Comparison of ENCODE assay signal across 8 cellular contexts in the genomic region with DNA sequence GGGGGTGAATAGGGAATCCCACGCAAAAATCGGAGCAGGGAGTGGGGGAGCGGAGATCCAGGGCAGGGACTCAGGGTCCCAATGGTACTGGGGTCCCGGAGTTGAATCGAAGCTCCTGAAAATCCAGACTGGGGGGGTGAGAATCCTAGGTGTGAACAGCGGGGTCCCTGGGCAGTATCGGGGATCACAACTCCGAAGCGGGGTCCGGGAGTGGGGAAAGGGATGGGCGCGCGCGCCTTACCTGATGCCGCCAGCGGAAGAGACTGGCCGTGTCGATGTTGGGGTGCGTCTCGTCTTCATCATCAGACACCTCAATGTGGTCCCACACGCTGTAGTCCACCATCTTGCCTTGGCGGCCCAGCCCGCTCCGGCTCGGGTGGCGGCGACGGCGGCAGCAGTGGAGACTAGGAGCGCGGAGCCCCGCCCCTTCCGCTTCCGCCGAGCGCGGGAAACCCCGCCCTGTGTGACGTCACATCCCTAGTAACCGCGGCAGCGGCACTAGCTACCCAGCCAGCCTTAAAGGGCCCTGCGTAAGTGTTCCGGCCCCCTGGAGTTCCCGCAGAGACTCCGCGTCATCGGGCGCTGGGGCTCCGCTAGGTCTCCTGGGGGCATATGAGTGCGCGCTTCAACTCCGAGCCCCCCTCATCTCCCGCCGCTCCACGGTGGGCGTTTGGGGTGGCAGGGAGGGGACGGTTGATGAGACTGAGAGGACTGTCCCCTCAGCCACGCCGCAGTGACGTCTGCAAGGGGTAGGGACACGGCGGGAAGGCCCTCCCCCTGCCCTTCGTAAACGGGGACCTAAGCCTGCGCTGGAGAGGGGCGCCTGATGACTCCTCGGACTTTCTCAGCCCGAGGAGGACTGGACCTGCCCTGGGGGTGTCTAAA.
DNase-seq lines count a peak whose midpoint lies in the region; ATAC-seq and TF ChIP-seq lines count a peak whose summit lies in the region.

A gene (minus strand): TSS at position 406 of the 885 bp plus-strand sequence. CDS start 63 bp downstream, at position 343.

- TF ChIP-seq EP300 in Ishikawa (IDR thresholded peaks at IDR 0.05; ENCODE audit: borderline replicate concordance), result 0 out of 2 replicates have a peak, but pooled peaks have one; percentile 41

- peak within 1 kb of the TSS; percentile 80 to 86 for H3K9ac ChIP-seq in mucosa of rectum (ENCODE audit: low read depth in 1 of 2, low read length in 2 of 2)

- no peaks in the 10 kb centered on the region for H3K9me3 ChIP-seq in mucosa of rectum (ENCODE audit: control insufficient read depth in 2 of 2, low read length in 2 of 2)

- DNase-seq in DMS 273 treated with DMSO at 0.1 percent for 48 hours (lab: John Stamatoyannopoulos, UW) (peak; percentile 84), OCI-M2 (lab: John Stamatoyannopoulos, UW; ENCODE audit: unreplicated experiment) (peak; percentile 100), activated T-cell treated with anti-CD3 and anti-CD28 coated beads for 4 hours (peak; percentile 98), epithelial cell of prostate (ENCODE audit: low read depth, low spot score) (peak; percentile 72)
- peak; percentile 96 to 98 for DNase-seq in stimulated activated CD8-positive, alpha-beta memory T cell treated with anti-CD3 and anti-CD28 coated beads, Interleukin-4, amount 100 ng/mL, for 4 hours (ENCODE audit: low read depth in 2 of 2, low spot score in 1 of 2)

- H3K36me3 ChIP-seq in mucosa of rectum (ENCODE audit: control insufficient read depth in 2 of 2, insufficient read depth in 2 of 2, low read length in 2 of 2), result peaks cover 4 to 8% of the 10 kb centered on the region in 2 donors

- peaks cover 11 to 12% of the 10 kb centered on the region in 2 donors for H3K27me3 ChIP-seq in mucosa of rectum (ENCODE audit: control insufficient read depth in 2 of 2, insufficient read depth in 2 of 2, low read length in 2 of 2)

- peaks cover 23 to 28% of the 10 kb centered on the region in 2 donors for H3K4me1 ChIP-seq in mucosa of rectum (ENCODE audit: control insufficient read depth in 2 of 2, insufficient read depth in 2 of 2, low read length in 2 of 2)

- peak within 1 kb of the TSS; percentile 73 for H3K27ac ChIP-seq in epithelial cell of prostate
- H3K27ac ChIP-seq in mucosa of rectum (ENCODE audit: low read depth in 2 of 2, low read length in 2 of 2), result peak within 1 kb of the TSS; percentile 74 to 81

- no peak for TF ChIP-seq RAD21 in Ishikawa (IDR thresholded peaks at IDR 0.05; ENCODE audit: low read depth)

- peak within 1 kb of the TSS; percentile 84 to 100 for H3K4me3 ChIP-seq in mucosa of rectum (ENCODE audit: low read length in 2 of 2)

- peak; percentile 74 for ATAC-seq in GM21529 (IDR thresholded peaks at IDR 0.05; ENCODE audit: unreplicated experiment)

TF ChIP-seq in Ishikawa, 13 proteins besides CTCF, POLR2A, EP300 and RAD21:
- TF ChIP-seq TAF1 (IDR thresholded peaks at IDR 0.05; ENCODE audit: low read depth) (peak; percentile 91), YY1 (IDR thresholded peaks at IDR 0.05; ENCODE audit: low read depth) (peak; percentile 88), TEAD4 (IDR thresholded peaks at IDR 0.05) (no peak), CREB1 (IDR thresholded peaks at IDR 0.05; ENCODE audit: low read depth) (peak; percentile 80), NFIC (IDR thresholded peaks at IDR 0.05) (0 out of 2 replicates have a peak, but pooled peaks have one; percentile 25), FOXM1 (IDR thresholded peaks at IDR 0.05; ENCODE audit: borderline replicate concordance, low read depth) (no peak), EGR1 (IDR thresholded peaks at IDR 0.05) (no peak), TCF12 (IDR thresholded peaks at IDR 0.05; ENCODE audit: low read depth) (no peak), CEBPB (IDR thresholded peaks at IDR 0.05) (no peak), ZBTB7A (IDR thresholded peaks at IDR 0.05; ENCODE audit: low read depth) (no peak)
- TF ChIP-seq, protein P1, sequence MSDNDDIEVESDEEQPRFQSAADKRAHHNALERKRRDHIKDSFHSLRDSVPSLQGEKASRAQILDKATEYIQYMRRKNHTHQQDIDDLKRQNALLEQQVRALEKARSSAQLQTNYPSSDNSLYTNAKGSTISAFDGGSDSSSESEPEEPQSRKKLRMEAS (IDR thresholded peaks at IDR 0.05), result peak; percentile 61; the same call in 1 of the 2 replicates
- TF ChIP-seq, protein P2, sequence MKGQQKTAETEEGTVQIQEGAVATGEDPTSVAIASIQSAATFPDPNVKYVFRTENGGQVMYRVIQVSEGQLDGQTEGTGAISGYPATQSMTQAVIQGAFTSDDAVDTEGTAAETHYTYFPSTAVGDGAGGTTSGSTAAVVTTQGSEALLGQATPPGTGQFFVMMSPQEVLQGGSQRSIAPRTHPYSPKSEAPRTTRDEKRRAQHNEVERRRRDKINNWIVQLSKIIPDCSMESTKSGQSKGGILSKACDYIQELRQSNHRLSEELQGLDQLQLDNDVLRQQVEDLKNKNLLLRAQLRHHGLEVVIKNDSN (IDR thresholded peaks at IDR 0.05), result 0 out of 2 replicates have a peak, but pooled peaks have one; percentile 30
- TF ChIP-seq, protein P3, sequence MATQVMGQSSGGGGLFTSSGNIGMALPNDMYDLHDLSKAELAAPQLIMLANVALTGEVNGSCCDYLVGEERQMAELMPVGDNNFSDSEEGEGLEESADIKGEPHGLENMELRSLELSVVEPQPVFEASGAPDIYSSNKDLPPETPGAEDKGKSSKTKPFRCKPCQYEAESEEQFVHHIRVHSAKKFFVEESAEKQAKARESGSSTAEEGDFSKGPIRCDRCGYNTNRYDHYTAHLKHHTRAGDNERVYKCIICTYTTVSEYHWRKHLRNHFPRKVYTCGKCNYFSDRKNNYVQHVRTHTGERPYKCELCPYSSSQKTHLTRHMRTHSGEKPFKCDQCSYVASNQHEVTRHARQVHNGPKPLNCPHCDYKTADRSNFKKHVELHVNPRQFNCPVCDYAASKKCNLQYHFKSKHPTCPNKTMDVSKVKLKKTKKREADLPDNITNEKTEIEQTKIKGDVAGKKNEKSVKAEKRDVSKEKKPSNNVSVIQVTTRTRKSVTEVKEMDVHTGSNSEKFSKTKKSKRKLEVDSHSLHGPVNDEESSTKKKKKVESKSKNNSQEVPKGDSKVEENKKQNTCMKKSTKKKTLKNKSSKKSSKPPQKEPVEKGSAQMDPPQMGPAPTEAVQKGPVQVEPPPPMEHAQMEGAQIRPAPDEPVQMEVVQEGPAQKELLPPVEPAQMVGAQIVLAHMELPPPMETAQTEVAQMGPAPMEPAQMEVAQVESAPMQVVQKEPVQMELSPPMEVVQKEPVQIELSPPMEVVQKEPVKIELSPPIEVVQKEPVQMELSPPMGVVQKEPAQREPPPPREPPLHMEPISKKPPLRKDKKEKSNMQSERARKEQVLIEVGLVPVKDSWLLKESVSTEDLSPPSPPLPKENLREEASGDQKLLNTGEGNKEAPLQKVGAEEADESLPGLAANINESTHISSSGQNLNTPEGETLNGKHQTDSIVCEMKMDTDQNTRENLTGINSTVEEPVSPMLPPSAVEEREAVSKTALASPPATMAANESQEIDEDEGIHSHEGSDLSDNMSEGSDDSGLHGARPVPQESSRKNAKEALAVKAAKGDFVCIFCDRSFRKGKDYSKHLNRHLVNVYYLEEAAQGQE (IDR thresholded peaks at IDR 0.05; ENCODE audit: low read depth), result no peak

Comparison
In these comparisons a context has a peak if more than half of its experiments do, and no peak if none do; other contexts are left out.
1. Peak in every context shown above with its lines: DNase-seq, ATAC-seq, H3K4me3 ChIP-seq and H3K27ac ChIP-seq.